Comparison of ENCODE assay signal across 10 cellular contexts in genomic region chr4:169059294-169060201, GRCh38. TPM values are rescaled to one million over a fixed set of nuclear protein-coding genes. Genes with fewer than 3 reads are reported as not detected.
DNase-seq lines count a peak whose midpoint lies in the region; ATAC-seq and TF ChIP-seq lines count a peak whose summit lies in the region.
"Had no signal": no experiment of that assay in that cellular context is flagged by ENCODE, and none has a peak within 500 bp of the region (broad histone marks: within the 10 kb centered on the region; RNA-seq: fewer than 3 reads in every experiment).

No MANE protein-coding gene starts in this region.

- H3K23ac ChIP-seq in mesendoderm (ENCODE audit: low read length) = no peak overlapping the region

- H2AK5ac ChIP-seq in mesendoderm (ENCODE audit: low read length) = no peak overlapping the region

- H3K56ac ChIP-seq in mesendoderm (ENCODE audit: low read length) = peak overlapping the region; percentile 30

- H4K8ac ChIP-seq in mesendoderm (ENCODE audit: low read depth, low read length) = no peak overlapping the region

- no peaks in the 10 kb centered on the region for H3K79me1 ChIP-seq in mesendoderm (ENCODE audit: low read length)

- H3K4me3 ChIP-seq in Panc1 (ENCODE audit: low read depth in 2 of 2, low read length in 2 of 2) (no peak overlapping the region), fibroblast of lung (replicated peaks in 1 of 4; ENCODE audit: control extremely low read depth in 1 of 4, insufficient read depth in 1 of 4, low read depth in 3 of 4, low read length in 4 of 4) (no peak overlapping the region), mesendoderm (ENCODE audit: low read length) (no peak overlapping the region), tibial artery (no peak overlapping the region)

- POLR2A ChIA-PET in Panc1 (lab: Charles Lee) = interaction anchor here (0.5 to 0.6 kb wide), 2 partner anchors 230 to 732 kb away, joined by 3 to 5 read pairs; no protein-coding TSS in a partner anchor

- H3K4me1 ChIP-seq in Panc1 (ENCODE audit: control insufficient read depth, insufficient read depth, low read length) (peaks cover 6% of the 10 kb centered on the region; the same call in 1 of the 2 replicates), fibroblast of lung (ENCODE audit: control insufficient read depth, extremely low read depth, insufficient read depth, low read length) (peaks cover 7% of the 10 kb centered on the region), mesendoderm (ENCODE audit: control insufficient read depth, low read depth, low read length) (peaks cover 3% of the 10 kb centered on the region), tibial artery (peaks cover 0 to 31% (median 18%) of the 10 kb centered on the region in 4 donors)

- DNase-seq in Panc1 (ENCODE audit: low read depth, low spot score) (no peak), fibroblast of lung (ENCODE audit: low read depth in 2 of 2) (peak in 1 of 2 donors; percentile 37), mesendoderm (no peak), tibial artery (peak; percentile 62 to 72), ureter (ENCODE audit: low spot score) (no peak)
- no peak for DNase-seq in stimulated activated naive CD8-positive, alpha-beta T cell treated with anti-CD3 and anti-CD28 coated beads, Interleukin-15, Interleukin-2, amounts not matched to agents 100 U/mL and 50 U/mL, for 24 hours
- no peak for DNase-seq in activated naive CD4-positive, alpha-beta T cell treated with Interleukin-2 at 50 U/mL for 16 hours
- DNase-seq: NCI-H1417 had no signal

- TF ChIP-seq CTCF in Panc1 (IDR thresholded peaks at IDR 0.05) (no peak), fibroblast of lung (conservative IDR thresholded peaks at IDR 0.05 in 1 of 2, IDR thresholded peaks at IDR 0.05 in 1 of 2; ENCODE audit: low read depth in 1 of 2, low read length in 2 of 2) (no peak), tibial artery (IDR thresholded peaks at IDR 0.05) (no peak)

- H3K9ac ChIP-seq in fibroblast of lung (ENCODE audit: insufficient read depth, low read length) = no peak overlapping the region
- no peak overlapping the region for H3K9ac ChIP-seq in mesendoderm (ENCODE audit: low read length)

- H3K36me3 ChIP-seq in Panc1 (ENCODE audit: control insufficient read depth, insufficient read depth, low read length) (no peaks in the 10 kb centered on the region), fibroblast of lung (ENCODE audit: control insufficient read depth, insufficient read depth, low read length) (no peaks in the 10 kb centered on the region), mesendoderm (ENCODE audit: control insufficient read depth, insufficient read depth, low read length) (no peaks in the 10 kb centered on the region), tibial artery (no peaks in the 10 kb centered on the region)

- H2BK15ac ChIP-seq in mesendoderm (replicated peaks; ENCODE audit: low read depth) = no peak overlapping the region

- no peaks in the 10 kb centered on the region for H4K20me1 ChIP-seq in fibroblast of lung (ENCODE audit: control insufficient read depth, extremely low read depth, insufficient read depth, low read length)

- no peak overlapping the region for H3K18ac ChIP-seq in mesendoderm (ENCODE audit: low read length)

- WGBS in mesendoderm (ENCODE audit: extremely low coverage, insufficient coverage, low lambda C conversion rate) = no CpG with 5 or more reads among the region's 22 CpGs

- H3K79me2 ChIP-seq in fibroblast of lung (ENCODE audit: control insufficient read depth, insufficient read depth, low read length) (no peaks in the 10 kb centered on the region), mesendoderm (ENCODE audit: control insufficient read depth, insufficient read depth, low read length) (no peaks in the 10 kb centered on the region)

- no peak overlapping the region for H4K5ac ChIP-seq in mesendoderm (ENCODE audit: low read length)

- intact Hi-C loops in Panc1 (cut with micrococcal nuclease; ENCODE audit: unreplicated experiment) = no loop called here
- intact Hi-C loops in tibial artery (cut with DNase I; ENCODE audit: low total_unique reads) = no loop called here

- BruUV-seq in Panc1 (replicated peaks; lab: Mats Ljungman, UMichigan) = no TSS peak

- no peak overlapping the region for H3K4ac ChIP-seq in mesendoderm (ENCODE audit: low read depth, low read length)

- H3K4me2 ChIP-seq in fibroblast of lung (ENCODE audit: extremely low read depth, insufficient read depth, low read length) (peak overlapping the region; percentile 48), mesendoderm (ENCODE audit: low read length) (no peak overlapping the region)

- peak overlapping the region; percentile 86 for H2AFZ ChIP-seq in fibroblast of lung (ENCODE audit: low read length)

- no peak for ATAC-seq in Panc1
- no peak for ATAC-seq in stimulated activated naive CD8-positive, alpha-beta T cell treated with anti-CD3 and anti-CD28 coated beads, Interleukin-15, Interleukin-2, amounts not matched to agents 100 U/mL and 50 U/mL, for 24 hours
- ATAC-seq in GM21367 (IDR thresholded peaks at IDR 0.05; ENCODE audit: unreplicated experiment) = no peak
- ATAC-seq: esophagus mucosa had no signal

- no peak overlapping the region for H2BK120ac ChIP-seq in mesendoderm (ENCODE audit: low read depth, low read length)

- in situ Hi-C loops in Panc1 (cut with HindIII; ENCODE audit: low pct_unique_long_range_greater_than_20kb, low sequenced_read_pairs) = no loop called here

- H3K27ac ChIP-seq in Panc1 (ENCODE audit: low read length) (peak overlapping the region; percentile 59; the same call in 1 of the 2 replicates), fibroblast of lung (ENCODE audit: insufficient read depth, low read length) (peak overlapping the region; percentile 24), mesendoderm (ENCODE audit: low read depth, low read length) (no peak overlapping the region), tibial artery (peak overlapping the region; percentile 49 to 63)

- H3K27me3 ChIP-seq in Panc1 (ENCODE audit: control insufficient read depth, insufficient read depth, low read length) (no peaks in the 10 kb centered on the region), fibroblast of lung (ENCODE audit: control insufficient read depth, insufficient read depth, low read length) (no peaks in the 10 kb centered on the region), mesendoderm (ENCODE audit: insufficient read depth, low read length, poor library complexity) (no peaks in the 10 kb centered on the region), tibial artery (no peaks in the 10 kb centered on the region)

- CTCF ChIA-PET in Panc1 (lab: Charles Lee) = interaction anchor here (0.6 kb wide), 1 partner anchor 59 kb away, joined by 4 read pairs; no protein-coding TSS in a partner anchor

- H3K9me3 ChIP-seq in Panc1 (ENCODE audit: control insufficient read depth, insufficient read depth, low read depth, low read length) = no peaks in the 10 kb centered on the region
- no peaks in the 10 kb centered on the region for H3K9me3 ChIP-seq in fibroblast of lung (ENCODE audit: control insufficient read depth, insufficient read depth, low read depth, low read length)
- no peaks in the 10 kb centered on the region for H3K9me3 ChIP-seq in tibial artery

- H2BK5ac ChIP-seq in mesendoderm (ENCODE audit: low read length) = no peak overlapping the region

RNA-seq across cellular contexts. Expression of gene CBR4, which starts 49.5 kb away (rescaled TPM):
- 13.5 TPM for total RNA-seq in Panc1 (2021; ENCODE audit: unreplicated experiment)
- polyA plus RNA-seq in Panc1 (2012; ENCODE audit: insufficient read length) = 7.3 TPM
- 14.4 and 19.0 TPM in 2 replicates for total RNA-seq in fibroblast of lung
- polyA plus RNA-seq in fibroblast of lung = 2.6 and 3.3 TPM in 2 replicates
- 4.9 and 5.4 TPM in 2 replicates for polyA plus RNA-seq in fibroblast of lung (2012)
- polyA minus RNA-seq in fibroblast of lung (ENCODE audit: low replicate concordance) = 1.3 and 1.9 TPM in 2 replicates
- 12.1 TPM for polyA plus RNA-seq in mesendoderm (2013, experiment 1 of 2)
- polyA plus RNA-seq in mesendoderm (2013, experiment 2 of 2) = 12.3 TPM
- total RNA-seq in ureter = 34.0 TPM

Comparison
In these comparisons a context has a peak if more than half of its experiments do, and no peak if none do; other contexts are left out.
1. DNase-seq: peak in tibial artery (2 of 2); none in Panc1 (single experiment), mesendoderm (single experiment), stimulated activated naive CD8-positive, alpha-beta T cell treated with anti-CD3 and anti-CD28 coated beads, Interleukin-15, Interleukin-2, amounts not matched to agents 100 U/mL and 50 U/mL, for 24 hours (single experiment), ureter (single experiment) and activated naive CD4-positive, alpha-beta T cell treated with Interleukin-2 at 50 U/mL for 16 hours (single experiment).